Comparison of ENCODE assay signal across 1 cellular context in genomic region chr1:85200870-85201339, GRCh38.
A peak's percentile ranks its signal among the peaks of the same experiment; 100 is the strongest.
TF ChIP-seq lines count a peak whose summit lies in the region.

Gene SYDE2, minus strand, starts transcription at chr1:85201016. Its CDS starts 20 bp downstream, at chr1:85200996.

TF ChIP-seq in H1, 55 proteins besides CTCF, POLR2A, EP300 and RAD21 (continued from another document):
- TF ChIP-seq E2F6 (IDR thresholded peaks at IDR 0.05) (no peak), CHD1 (IDR thresholded peaks at IDR 0.05; ENCODE audit: low read depth, low read length) (no peak), CHD2 (IDR thresholded peaks at IDR 0.05; ENCODE audit: low read length) (0 out of 2 replicates have a peak, but pooled peaks have one; percentile 13), TAF1 (IDR thresholded peaks at IDR 0.05; ENCODE audit: low read depth, low read length) (peak; percentile 78), TBP (IDR thresholded peaks at IDR 0.05; ENCODE audit: low read depth, low read length) (peak; percentile 73; the same call in 1 of the 2 replicates), EGR1 (IDR thresholded peaks at IDR 0.05; ENCODE audit: borderline replicate concordance, low read depth, low read length) (peak; percentile 87; the same call in 1 of the 2 replicates), SIN3A (conservative IDR thresholded peaks at IDR 0.05 in 1 of 2, IDR thresholded peaks at IDR 0.05 in 1 of 2; ENCODE audit: low read depth in 1 of 2, low read length in 2 of 2) (0 out of 4 replicates have a peak, but pooled peaks of 1 of the 2 experiments have one; percentile 21), SP2 (IDR thresholded peaks at IDR 0.05; ENCODE audit: low read length) (no peak), KDM4A (IDR thresholded peaks at IDR 0.05; ENCODE audit: low read depth, low read length, severe bottlenecking) (peak; percentile 87), FOSL1 (IDR thresholded peaks at IDR 0.05; ENCODE audit: insufficient read depth, low read depth, low read length) (no peak), TCF12 (IDR thresholded peaks at IDR 0.05; ENCODE audit: low read depth, low read length) (no peak), HDAC6 (IDR thresholded peaks at IDR 0.05; ENCODE audit: low read depth, low read length) (no peak), JUND (IDR thresholded peaks at IDR 0.05; ENCODE audit: low read length) (no peak), PHF8 (conservative IDR thresholded peaks at IDR 0.05; ENCODE audit: low read depth, low read length) (peak; percentile 79), CTBP2 (IDR thresholded peaks at IDR 0.05; ENCODE audit: borderline replicate concordance, insufficient read depth, insufficient read length, low read length) (no peak), KDM1A (IDR thresholded peaks at IDR 0.05; ENCODE audit: borderline replicate concordance, low read length) (no peak), RFX5 (IDR thresholded peaks at IDR 0.05; ENCODE audit: borderline replicate concordance, low read depth, low read length) (no peak), MAX (IDR thresholded peaks at IDR 0.05) (no peak; the same call in 1 of the 2 replicates), SP1 (IDR thresholded peaks at IDR 0.05; ENCODE audit: low read depth, low read length) (peak; percentile 14; the same call in 1 of the 2 replicates), KDM5A (IDR thresholded peaks at IDR 0.05; ENCODE audit: low read length) (no peak), SAP30 (IDR thresholded peaks at IDR 0.05; ENCODE audit: insufficient read depth, insufficient replicate concordance, low read length) (no peak), POLR2AphosphoS5 (IDR thresholded peaks at IDR 0.05; ENCODE audit: low read depth, low read length) (peak; percentile 71)
TF ChIP-seq in H1: peak in this region for 10.
